Comparison of ENCODE assay signal across 1 cellular context in the genomic region with DNA sequence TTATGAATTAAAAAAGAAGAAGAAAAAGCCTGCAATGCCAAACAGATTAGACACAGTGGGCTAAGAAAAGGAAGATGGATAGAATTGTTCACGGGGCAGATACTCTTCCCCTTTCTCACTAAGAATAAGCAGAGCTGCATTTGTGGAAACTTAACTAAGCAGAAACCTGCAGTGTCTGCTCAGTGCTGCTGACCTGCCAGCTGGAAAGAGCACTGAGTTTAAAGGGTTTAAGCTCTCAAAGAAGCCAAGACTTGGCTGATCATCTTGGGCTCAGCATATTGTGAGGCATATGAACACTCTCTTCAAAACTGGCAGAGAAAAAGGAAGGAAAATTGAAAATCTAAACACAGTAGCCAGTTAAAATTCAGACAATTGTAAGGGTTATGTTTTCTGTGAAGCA.
TF ChIP-seq lines count a peak whose summit lies in the region.

No MANE protein-coding gene starts in this region.

TF ChIP-seq in WTC11, 78 proteins besides CTCF, POLR2A, EP300 and RAD21 (continued from another document):
- TF ChIP-seq SMAD4 (CRISPR knock-in tag; IDR thresholded peaks at IDR 0.05), result no peak
- TF ChIP-seq SOX15 (CRISPR knock-in tag; IDR thresholded peaks at IDR 0.05), result no peak
- TF ChIP-seq CREB1 (CRISPR knock-in tag; IDR thresholded peaks at IDR 0.05), result no peak
